Comparison of ENCODE assay signal across 21 cellular contexts in the genomic region with DNA sequence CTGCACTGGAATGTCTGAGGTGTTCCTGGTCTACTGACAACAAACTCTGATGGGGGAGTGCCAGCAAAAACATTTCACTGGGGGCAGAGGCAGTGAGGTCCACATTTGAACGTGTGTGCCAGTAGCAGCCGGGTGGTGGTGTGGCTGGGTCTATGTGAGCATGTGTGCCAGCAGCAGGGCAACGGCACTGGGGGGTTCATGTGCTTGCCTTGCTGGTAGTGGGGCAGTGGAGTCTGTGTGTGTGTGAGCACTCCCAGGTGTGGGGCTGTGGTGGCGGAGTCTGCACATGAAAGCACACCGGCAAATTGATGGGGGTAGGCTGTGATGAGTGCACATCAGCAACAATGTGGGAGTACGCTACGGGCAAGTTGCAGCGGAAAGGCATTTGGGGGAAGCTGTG. TPM values are rescaled to one million over a fixed set of nuclear protein-coding genes. Genes with fewer than 3 reads are reported as not detected.
DNase-seq lines count a peak whose midpoint lies in the region; ATAC-seq and TF ChIP-seq lines count a peak whose summit lies in the region.
"Had no signal": no experiment of that assay in that cellular context is flagged by ENCODE, and none has a peak within 500 bp of the region (broad histone marks: within the 10 kb centered on the region; RNA-seq: fewer than 3 reads in every experiment).

No MANE protein-coding gene starts in this region.

- H3K4me3 ChIP-seq in neuronal stem cell (ENCODE audit: low read length in 2 of 2): peak overlapping the region in 1 of 2 donors; percentile 14
- no peak overlapping the region for H3K4me3 ChIP-seq in sigmoid colon
- no peak overlapping the region for H3K4me3 ChIP-seq in upper lobe of right lung
- H3K4me3 ChIP-seq: BLaER1 had no signal

- no CpG with 5 or more reads among the region's 8 CpGs for WGBS in neuronal stem cell (ENCODE audit: extremely low coverage in 2 of 2, insufficient read length in 2 of 2, insufficient replicate concordance in 1 of 2), 2 donors
- WGBS in sigmoid colon, 2 donors: 89 to 95% methylated on average over 8 of the region's 8 CpGs

- no peak overlapping the region for H2AK5ac ChIP-seq in neuronal stem cell (ENCODE audit: low read depth, low read length)

- no peak overlapping the region for H3K14ac ChIP-seq in neuronal stem cell (ENCODE audit: low read length)

- H3K36me3 Mint-ChIP-seq in chondrocyte (ENCODE audit: low read depth): no peaks in the 10 kb centered on the region
- H3K36me3 Mint-ChIP-seq: CD14-positive monocyte; CD4-positive, alpha-beta memory T cell; CD4-positive, CD25-positive, alpha-beta regulatory T cell; CD8-positive, alpha-beta memory T cell had no signal

- H3K9me3 Mint-ChIP-seq in chondrocyte (ENCODE audit: low read depth): peaks cover 12% of the 10 kb centered on the region

- no peaks in the 10 kb centered on the region for H3K4me1 ChIP-seq in neuronal stem cell (ENCODE audit: control insufficient read depth in 2 of 2, insufficient read depth in 1 of 2, low read depth in 1 of 2, low read length in 2 of 2)
- H3K4me1 ChIP-seq in sigmoid colon: no peaks in the 10 kb centered on the region
- no peaks in the 10 kb centered on the region for H3K4me1 ChIP-seq in upper lobe of right lung
- H3K4me1 ChIP-seq: BE2C, BLaER1, Caco-2 had no signal

- no peaks in the 10 kb centered on the region for H3K9me3 ChIP-seq in neuronal stem cell (replicated peaks in 1 of 2; ENCODE audit: control insufficient read depth in 2 of 2, insufficient read depth in 1 of 2, low read depth in 1 of 2, low read length in 2 of 2)
- peaks cover 0 to 3% (median 0%) of the 10 kb centered on the region in 4 donors for H3K9me3 ChIP-seq in sigmoid colon
- no peaks in the 10 kb centered on the region for H3K9me3 ChIP-seq in upper lobe of right lung
- H3K9me3 ChIP-seq: BE2C, Caco-2 had no signal

- H3K4me1 Mint-ChIP-seq in chondrocyte (ENCODE audit: low read depth): no peaks in the 10 kb centered on the region
- H3K4me1 Mint-ChIP-seq: CD14-positive monocyte; CD4-positive, alpha-beta memory T cell; CD4-positive, CD25-positive, alpha-beta regulatory T cell; CD8-positive, alpha-beta memory T cell had no signal

- no peak overlapping the region for H3K4ac ChIP-seq in neuronal stem cell (ENCODE audit: low read length)

- no peak overlapping the region for H2BK15ac ChIP-seq in neuronal stem cell (ENCODE audit: low read length)

- no peak overlapping the region for H2BK12ac ChIP-seq in neuronal stem cell (ENCODE audit: low read length)

- H3K27ac ChIP-seq in neuronal stem cell (replicated peaks; ENCODE audit: low read length) (no peak overlapping the region), sigmoid colon (no peak overlapping the region), upper lobe of right lung (no peak overlapping the region)
- H3K27ac ChIP-seq: BLaER1 had no signal

- H3K27ac Mint-ChIP-seq in chondrocyte (ENCODE audit: unreplicated experiment): no peak overlapping the region
- H3K27ac Mint-ChIP-seq: CD4-positive, alpha-beta memory T cell; CD4-positive, CD25-positive, alpha-beta regulatory T cell had no signal

- no peaks in the 10 kb centered on the region for H3K27me3 Mint-ChIP-seq in chondrocyte (ENCODE audit: low read depth)
- H3K27me3 Mint-ChIP-seq: CD4-positive, alpha-beta memory T cell; CD4-positive, CD25-positive, alpha-beta regulatory T cell; CD8-positive, alpha-beta memory T cell had no signal

- TF ChIP-seq CTCF in chondrocyte (IDR thresholded peaks at IDR 0.05) (no peak), sigmoid colon (IDR thresholded peaks at IDR 0.05) (no peak), upper lobe of right lung (IDR thresholded peaks at IDR 0.05) (no peak)

- H3K4me3 Mint-ChIP-seq in chondrocyte (ENCODE audit: unreplicated experiment): no peak overlapping the region
- H3K4me3 Mint-ChIP-seq: CD14-positive monocyte; CD4-positive, alpha-beta memory T cell; CD4-positive, CD25-positive, alpha-beta regulatory T cell; CD8-positive, alpha-beta memory T cell had no signal

- H3K18ac ChIP-seq in neuronal stem cell (ENCODE audit: low read length): peak overlapping the region; percentile 40

- H3K79me1 ChIP-seq in neuronal stem cell (ENCODE audit: low read depth, low read length): no peaks in the 10 kb centered on the region

- no peak for TF ChIP-seq POLR2A in sigmoid colon (IDR thresholded peaks at IDR 0.05)

- DNase-seq in chondrocyte (ENCODE audit: low spot score) (peak; percentile 68), neuronal stem cell (ENCODE audit: low spot score) (no peak), posterior vena cava (ENCODE audit: low spot score) (peak; percentile 58), sigmoid colon (peak; percentile 56), H4 (ENCODE audit: low spot score) (no peak), COLO829 (ENCODE audit: low spot score) (no peak), mucosa of gallbladder (ENCODE audit: low spot score) (no peak), upper lobe of right lung (no peak)
- DNase-seq: 8988T; ACHN; BE2C; C1 segment of cervical spinal cord; Caco-2; Calu3; CD4-positive, alpha-beta memory T cell; CD4-positive, CD25-positive, alpha-beta regulatory T cell; CD8-positive, alpha-beta memory T cell; DMS79 treated with DMSO at 0.1 percent for 48 hours; GF-D8 had no signal

- H3K23ac ChIP-seq in neuronal stem cell (ENCODE audit: low read depth, low read length, poor library complexity): no peak overlapping the region

- intact Hi-C loops in posterior vena cava (cut with DNase I) (no loop called here), sigmoid colon (cut with DNase I) (no loop called here), upper lobe of right lung (cut with DNase I) (no loop called here)

- peak overlapping the region; percentile 7 for H4K8ac ChIP-seq in neuronal stem cell (ENCODE audit: low read depth, low read length)

- H3K9ac ChIP-seq in neuronal stem cell (ENCODE audit: low read depth, low read length, poor library complexity): no peak overlapping the region
- H3K9ac ChIP-seq: BLaER1 had no signal

- no peak overlapping the region for H2AFZ ChIP-seq in neuronal stem cell (ENCODE audit: low read length)

- H3K27me3 ChIP-seq in neuronal stem cell (ENCODE audit: control insufficient read depth in 3 of 3, insufficient read depth in 3 of 3, low read depth in 1 of 3, low read length in 3 of 3) (no peaks in the 10 kb centered on the region), sigmoid colon (no peaks in the 10 kb centered on the region), upper lobe of right lung (no peaks in the 10 kb centered on the region)
- H3K27me3 ChIP-seq: BE2C, BLaER1 had no signal

- H3K4me2 ChIP-seq in neuronal stem cell (ENCODE audit: insufficient read depth, low read length, poor library complexity, severe bottlenecking): no peak overlapping the region
- H3K4me2 ChIP-seq: BLaER1 had no signal

- TF ChIP-seq EP300 in sigmoid colon (IDR thresholded peaks at IDR 0.05): no peak

- ATAC-seq in upper lobe of right lung: no peak

- H3K36me3 ChIP-seq in neuronal stem cell (replicated peaks in 1 of 2; ENCODE audit: control insufficient read depth in 2 of 2, insufficient read depth in 2 of 2, low read length in 2 of 2) (no peaks in the 10 kb centered on the region), sigmoid colon (no peaks in the 10 kb centered on the region), upper lobe of right lung (no peaks in the 10 kb centered on the region)
- H3K36me3 ChIP-seq: BE2C, BLaER1 had no signal

- H2BK5ac ChIP-seq in neuronal stem cell (ENCODE audit: low read length): no peak overlapping the region

- H4K91ac ChIP-seq in neuronal stem cell (ENCODE audit: low read depth, low read length, poor library complexity): no peak overlapping the region

- no peak overlapping the region for H2BK120ac ChIP-seq in neuronal stem cell (ENCODE audit: low read depth, low read length)

RNA-seq across cellular contexts. Expression of gene SORCS1, which starts 49.4 kb away (rescaled TPM):
- total RNA-seq in chondrocyte (not detected in 3 replicates), posterior vena cava (1 to 10 TPM in 1 of 2 donors, under 1 TPM in 1; 0.37 to 1.2 TPM), sigmoid colon (10 to 100 TPM in 3 of 4 donors, 1 to 10 TPM in 1; 6.8 to 18.3 (median 13.8) TPM), mucosa of gallbladder (3.1 TPM), upper lobe of right lung (0.23 TPM)
- 7.3 TPM for polyA plus RNA-seq in neuronal stem cell (2013, experiment 1 of 2)
- polyA plus RNA-seq in neuronal stem cell (2013, experiment 2 of 2): 7.5 TPM
- 1 to 10 TPM in 2 of 3 donors, not detected in 1; 2.5 to 3.0 TPM for polyA plus RNA-seq in sigmoid colon
- total RNA-seq in H4 (2014; rRNA removed; shearing (Covaris generic)): 0.35 TPM in 1 of 2 replicates, not detected in the other
- total RNA-seq: Caco-2; Calu3; CD4-positive, alpha-beta memory T cell; CD4-positive, CD25-positive, alpha-beta regulatory T cell; CD8-positive, alpha-beta memory T cell had no signal
- polyA plus RNA-seq: CD4-positive, alpha-beta memory T cell; CD4-positive, CD25-positive, alpha-beta regulatory T cell; CD8-positive, alpha-beta memory T cell had no signal

Comparison
In these comparisons a context has a peak if more than half of its experiments do, and no peak if none do; other contexts are left out.
1. DNase-seq: peak in chondrocyte (single experiment), posterior vena cava (single experiment) and sigmoid colon (single experiment); none in neuronal stem cell (single experiment), H4 (single experiment), COLO829 (single experiment), mucosa of gallbladder (single experiment) and upper lobe of right lung (single experiment).